ENCODE assay signal across 14 cellular contexts in the genomic region with DNA sequence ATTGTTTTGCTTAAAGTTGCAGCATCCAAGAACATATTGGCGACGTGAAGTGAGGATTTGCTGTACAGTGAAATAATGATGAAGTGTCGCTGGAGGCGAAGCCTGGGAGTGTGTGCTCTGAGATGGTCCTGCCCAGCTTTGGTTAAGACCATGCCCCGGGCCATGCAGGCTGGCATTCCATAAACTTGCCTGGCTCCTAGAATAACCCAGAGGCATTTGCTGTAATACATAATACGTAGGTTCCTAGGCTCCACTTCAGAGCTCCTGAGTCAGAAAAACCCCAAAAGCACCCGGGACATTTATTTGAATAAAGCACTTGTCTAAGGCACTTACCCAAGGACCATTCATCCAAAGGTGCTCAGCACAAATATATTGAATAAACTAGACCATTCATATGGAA.
DNase-seq lines count a peak whose midpoint lies in the region.
"Had no signal": no experiment of that assay in that cellular context is flagged by ENCODE, and none has a peak within 500 bp of the region (broad histone marks: within the 10 kb centered on the region; RNA-seq: fewer than 3 reads in every experiment).

No MANE protein-coding gene starts in this region.

- no peak overlapping the region for H4K8ac ChIP-seq in mesendoderm (ENCODE audit: low read depth, low read length)

- H2BK5ac ChIP-seq in mesendoderm (ENCODE audit: low read length), result peak overlapping the region; percentile 95

- peak overlapping the region; percentile 26 for H3K9ac ChIP-seq in mesendoderm (ENCODE audit: low read length)
- H3K9ac ChIP-seq: BLaER1, GM23248 had no signal

- peak overlapping the region; percentile 68 for H4K5ac ChIP-seq in mesendoderm (ENCODE audit: low read length)

- H3K4me1 ChIP-seq in mesendoderm (ENCODE audit: control insufficient read depth, low read depth, low read length), result peaks cover 18% of the 10 kb centered on the region
- H3K4me1 ChIP-seq: BLaER1 had no signal

- no peaks in the 10 kb centered on the region for H3K79me1 ChIP-seq in mesendoderm (ENCODE audit: low read length)

- H3K4me3 ChIP-seq in mesendoderm (ENCODE audit: low read length), result no peak overlapping the region
- H3K4me3 ChIP-seq: BLaER1, GM23248 had no signal

- WGBS in mesendoderm (ENCODE audit: extremely low coverage, insufficient coverage, low lambda C conversion rate), result no CpG with 5 or more reads among the region's 7 CpGs

- H2AK5ac ChIP-seq in mesendoderm (ENCODE audit: low read length), result peak overlapping the region; percentile 94

- no peak overlapping the region for H3K27ac ChIP-seq in mesendoderm (ENCODE audit: low read depth, low read length)
- H3K27ac ChIP-seq: BLaER1, C4-2B, GM23248 had no signal

- H3K23ac ChIP-seq in mesendoderm (ENCODE audit: low read length), result no peak overlapping the region

- peak overlapping the region; percentile 66 for H3K56ac ChIP-seq in mesendoderm (ENCODE audit: low read length)

- H3K79me2 ChIP-seq in mesendoderm (ENCODE audit: control insufficient read depth, insufficient read depth, low read length), result no peaks in the 10 kb centered on the region

- no peaks in the 10 kb centered on the region for H3K27me3 ChIP-seq in mesendoderm (ENCODE audit: insufficient read depth, low read length, poor library complexity)
- H3K27me3 ChIP-seq: BLaER1 had no signal

- H2BK120ac ChIP-seq in mesendoderm (ENCODE audit: low read depth, low read length), result no peak overlapping the region

- no peaks in the 10 kb centered on the region for H3K36me3 ChIP-seq in mesendoderm (ENCODE audit: control insufficient read depth, insufficient read depth, low read length)
- H3K36me3 ChIP-seq: BLaER1 had no signal

- H3K4me2 ChIP-seq in mesendoderm (ENCODE audit: low read length), result no peak overlapping the region
- H3K4me2 ChIP-seq: BLaER1 had no signal

- H3K18ac ChIP-seq in mesendoderm (ENCODE audit: low read length), result peak overlapping the region; percentile 33

- DNase-seq in RPMI7951 (ENCODE audit: low read depth) (peak; percentile 78), islet precursor cell (peak; percentile 46), mesendoderm (no peak), foreskin melanocyte (no peak), NCI-H2227 treated with DMSO at 0.1 percent for 48 hours (lab: John Stamatoyannopoulos, UW) (no peak), T-helper 1 cell (no peak)
- DNase-seq: CD4-positive, CD25-positive, alpha-beta regulatory T cell; CD8-positive, alpha-beta T cell; DMS153; DND-41; GM23248; H9 had no signal

- no peak overlapping the region for H2BK15ac ChIP-seq in mesendoderm (replicated peaks; ENCODE audit: low read depth)

- H3K4ac ChIP-seq in mesendoderm (ENCODE audit: low read depth, low read length), result peak overlapping the region; percentile 88

Comparison
In these comparisons a context has a peak if more than half of its experiments do, and no peak if none do; other contexts are left out.
1. DNase-seq: peak in RPMI7951 (single experiment) and islet precursor cell (single experiment); none in mesendoderm (single experiment), foreskin melanocyte (single experiment), NCI-H2227 treated with DMSO at 0.1 percent for 48 hours (single experiment) and T-helper 1 cell (0 of 5).